Comparison of ENCODE assay signal across 1 cellular context in the genomic region with DNA sequence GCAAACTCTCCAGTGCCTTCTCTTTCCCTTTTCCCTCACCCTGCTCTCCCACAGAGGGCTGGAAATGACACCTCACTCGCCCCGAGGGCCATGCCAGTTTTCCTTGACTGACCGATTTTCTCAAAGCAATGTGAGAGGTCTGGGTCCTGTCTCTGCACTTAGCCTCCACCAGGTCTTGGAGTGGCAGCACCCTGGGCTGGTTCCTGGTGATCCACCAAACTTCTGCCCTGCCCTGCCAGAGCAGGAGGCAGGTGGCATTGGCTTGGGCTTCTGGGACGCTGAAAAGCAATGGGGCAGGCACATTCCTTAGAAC.
A peak's percentile ranks its signal among the peaks of the same experiment; 100 is the strongest.
TF ChIP-seq lines count a peak whose summit lies in the region.

No MANE protein-coding gene starts in this region.

TF ChIP-seq in HepG2, 621 proteins besides CTCF, POLR2A, EP300 and RAD21 (continued from another document):
- TF ChIP-seq, protein P1, sequence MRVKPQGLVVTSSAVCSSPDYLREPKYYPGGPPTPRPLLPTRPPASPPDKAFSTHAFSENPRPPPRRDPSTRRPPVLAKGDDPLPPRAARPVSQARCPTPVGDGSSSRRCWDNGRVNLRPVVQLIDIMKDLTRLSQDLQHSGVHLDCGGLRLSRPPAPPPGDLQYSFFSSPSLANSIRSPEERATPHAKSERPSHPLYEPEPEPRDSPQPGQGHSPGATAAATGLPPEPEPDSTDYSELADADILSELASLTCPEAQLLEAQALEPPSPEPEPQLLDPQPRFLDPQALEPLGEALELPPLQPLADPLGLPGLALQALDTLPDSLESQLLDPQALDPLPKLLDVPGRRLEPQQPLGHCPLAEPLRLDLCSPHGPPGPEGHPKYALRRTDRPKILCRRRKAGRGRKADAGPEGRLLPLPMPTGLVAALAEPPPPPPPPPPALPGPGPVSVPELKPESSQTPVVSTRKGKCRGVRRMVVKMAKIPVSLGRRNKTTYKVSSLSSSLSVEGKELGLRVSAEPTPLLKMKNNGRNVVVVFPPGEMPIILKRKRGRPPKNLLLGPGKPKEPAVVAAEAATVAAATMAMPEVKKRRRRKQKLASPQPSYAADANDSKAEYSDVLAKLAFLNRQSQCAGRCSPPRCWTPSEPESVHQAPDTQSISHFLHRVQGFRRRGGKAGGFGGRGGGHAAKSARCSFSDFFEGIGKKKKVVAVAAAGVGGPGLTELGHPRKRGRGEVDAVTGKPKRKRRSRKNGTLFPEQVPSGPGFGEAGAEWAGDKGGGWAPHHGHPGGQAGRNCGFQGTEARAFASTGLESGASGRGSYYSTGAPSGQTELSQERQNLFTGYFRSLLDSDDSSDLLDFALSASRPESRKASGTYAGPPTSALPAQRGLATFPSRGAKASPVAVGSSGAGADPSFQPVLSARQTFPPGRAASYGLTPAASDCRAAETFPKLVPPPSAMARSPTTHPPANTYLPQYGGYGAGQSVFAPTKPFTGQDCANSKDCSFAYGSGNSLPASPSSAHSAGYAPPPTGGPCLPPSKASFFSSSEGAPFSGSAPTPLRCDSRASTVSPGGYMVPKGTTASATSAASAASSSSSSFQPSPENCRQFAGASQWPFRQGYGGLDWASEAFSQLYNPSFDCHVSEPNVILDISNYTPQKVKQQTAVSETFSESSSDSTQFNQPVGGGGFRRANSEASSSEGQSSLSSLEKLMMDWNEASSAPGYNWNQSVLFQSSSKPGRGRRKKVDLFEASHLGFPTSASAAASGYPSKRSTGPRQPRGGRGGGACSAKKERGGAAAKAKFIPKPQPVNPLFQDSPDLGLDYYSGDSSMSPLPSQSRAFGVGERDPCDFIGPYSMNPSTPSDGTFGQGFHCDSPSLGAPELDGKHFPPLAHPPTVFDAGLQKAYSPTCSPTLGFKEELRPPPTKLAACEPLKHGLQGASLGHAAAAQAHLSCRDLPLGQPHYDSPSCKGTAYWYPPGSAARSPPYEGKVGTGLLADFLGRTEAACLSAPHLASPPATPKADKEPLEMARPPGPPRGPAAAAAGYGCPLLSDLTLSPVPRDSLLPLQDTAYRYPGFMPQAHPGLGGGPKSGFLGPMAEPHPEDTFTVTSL (CRISPR knock-in tag; IDR thresholded peaks at IDR 0.05; ENCODE audit: borderline replicate concordance) = no peak
- TF ChIP-seq ZNF329 (CRISPR knock-in tag; IDR thresholded peaks at IDR 0.05; ENCODE audit: low read depth) (no peak), ZNF124 (CRISPR knock-in tag; IDR thresholded peaks at IDR 0.05) (no peak), HHEX (CRISPR knock-in tag; IDR thresholded peaks at IDR 0.05) (no peak), HOXA7 (CRISPR knock-in tag; IDR thresholded peaks at IDR 0.05) (no peak), KLF13 (CRISPR knock-in tag; IDR thresholded peaks at IDR 0.05) (0 out of 2 replicates have a peak, but pooled peaks have one; percentile 2), NFKB2 (CRISPR knock-in tag; IDR thresholded peaks at IDR 0.05; ENCODE audit: borderline replicate concordance) (no peak), ZEB1 (IDR thresholded peaks at IDR 0.05; ENCODE audit: insufficient replicate concordance, low read depth) (no peak), BCL6 (CRISPR knock-in tag; IDR thresholded peaks at IDR 0.05) (no peak), HNRNPL (IDR thresholded peaks at IDR 0.05; ENCODE audit: low read depth, low read length) (0 out of 2 replicates have a peak, but pooled peaks have one; percentile 15), NONO (IDR thresholded peaks at IDR 0.05) (no peak), NONO (CRISPR knock-in tag; conservative IDR thresholded peaks at IDR 0.05) (no peak), ZNF232 (CRISPR knock-in tag; IDR thresholded peaks at IDR 0.05; ENCODE audit: borderline replicate concordance) (no peak), ZNF619 (CRISPR knock-in tag; IDR thresholded peaks at IDR 0.05) (no peak), ZNF567 (CRISPR knock-in tag; IDR thresholded peaks at IDR 0.05; ENCODE audit: borderline replicate concordance) (no peak), MBNL3 (CRISPR knock-in tag; conservative IDR thresholded peaks at IDR 0.05) (no peak), ZBTB8A (CRISPR knock-in tag; IDR thresholded peaks at IDR 0.05; ENCODE audit: borderline replicate concordance, low read depth) (no peak), ARHGAP35 (CRISPR knock-in tag; IDR thresholded peaks at IDR 0.05; ENCODE audit: borderline replicate concordance) (no peak), ZNF572 (CRISPR knock-in tag; IDR thresholded peaks at IDR 0.05) (no peak), ZNF160 (CRISPR knock-in tag; IDR thresholded peaks at IDR 0.05) (no peak), TARDBP (CRISPR knock-in tag; IDR thresholded peaks at IDR 0.05) (0 out of 2 replicates have a peak, but pooled peaks have one; percentile 17), ZNF350 (CRISPR knock-in tag; IDR thresholded peaks at IDR 0.05; ENCODE audit: borderline replicate concordance, low read depth) (0 out of 2 replicates have a peak, but pooled peaks have one; percentile 21), ZNF75D (CRISPR knock-in tag; IDR thresholded peaks at IDR 0.05; ENCODE audit: borderline replicate concordance) (no peak), ZNF264 (CRISPR knock-in tag; IDR thresholded peaks at IDR 0.05) (no peak), ZNF225 (CRISPR knock-in tag; IDR thresholded peaks at IDR 0.05) (0 out of 2 replicates have a peak, but pooled peaks have one; percentile 7), ZNF446 (CRISPR knock-in tag; IDR thresholded peaks at IDR 0.05) (no peak), ZFP41 (CRISPR knock-in tag; IDR thresholded peaks at IDR 0.05; ENCODE audit: borderline replicate concordance) (no peak)
- TF ChIP-seq, protein P2, sequence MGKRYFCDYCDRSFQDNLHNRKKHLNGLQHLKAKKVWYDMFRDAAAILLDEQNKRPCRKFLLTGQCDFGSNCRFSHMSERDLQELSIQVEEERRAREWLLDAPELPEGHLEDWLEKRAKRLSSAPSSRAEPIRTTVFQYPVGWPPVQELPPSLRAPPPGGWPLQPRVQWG (CRISPR knock-in tag; IDR thresholded peaks at IDR 0.05; ENCODE audit: borderline replicate concordance, low read depth) = no peak
- TF ChIP-seq, protein P3, sequence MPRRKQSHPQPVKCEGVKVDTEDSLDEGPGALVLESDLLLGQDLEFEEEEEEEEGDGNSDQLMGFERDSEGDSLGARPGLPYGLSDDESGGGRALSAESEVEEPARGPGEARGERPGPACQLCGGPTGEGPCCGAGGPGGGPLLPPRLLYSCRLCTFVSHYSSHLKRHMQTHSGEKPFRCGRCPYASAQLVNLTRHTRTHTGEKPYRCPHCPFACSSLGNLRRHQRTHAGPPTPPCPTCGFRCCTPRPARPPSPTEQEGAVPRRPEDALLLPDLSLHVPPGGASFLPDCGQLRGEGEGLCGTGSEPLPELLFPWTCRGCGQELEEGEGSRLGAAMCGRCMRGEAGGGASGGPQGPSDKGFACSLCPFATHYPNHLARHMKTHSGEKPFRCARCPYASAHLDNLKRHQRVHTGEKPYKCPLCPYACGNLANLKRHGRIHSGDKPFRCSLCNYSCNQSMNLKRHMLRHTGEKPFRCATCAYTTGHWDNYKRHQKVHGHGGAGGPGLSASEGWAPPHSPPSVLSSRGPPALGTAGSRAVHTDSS (CRISPR knock-in tag; conservative IDR thresholded peaks at IDR 0.05) = no peak
- TF ChIP-seq, protein P4, sequence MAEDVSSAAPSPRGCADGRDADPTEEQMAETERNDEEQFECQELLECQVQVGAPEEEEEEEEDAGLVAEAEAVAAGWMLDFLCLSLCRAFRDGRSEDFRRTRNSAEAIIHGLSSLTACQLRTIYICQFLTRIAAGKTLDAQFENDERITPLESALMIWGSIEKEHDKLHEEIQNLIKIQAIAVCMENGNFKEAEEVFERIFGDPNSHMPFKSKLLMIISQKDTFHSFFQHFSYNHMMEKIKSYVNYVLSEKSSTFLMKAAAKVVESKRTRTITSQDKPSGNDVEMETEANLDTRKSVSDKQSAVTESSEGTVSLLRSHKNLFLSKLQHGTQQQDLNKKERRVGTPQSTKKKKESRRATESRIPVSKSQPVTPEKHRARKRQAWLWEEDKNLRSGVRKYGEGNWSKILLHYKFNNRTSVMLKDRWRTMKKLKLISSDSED (CRISPR knock-in tag; IDR thresholded peaks at IDR 0.05) = no peak
- TF ChIP-seq, protein P5, sequence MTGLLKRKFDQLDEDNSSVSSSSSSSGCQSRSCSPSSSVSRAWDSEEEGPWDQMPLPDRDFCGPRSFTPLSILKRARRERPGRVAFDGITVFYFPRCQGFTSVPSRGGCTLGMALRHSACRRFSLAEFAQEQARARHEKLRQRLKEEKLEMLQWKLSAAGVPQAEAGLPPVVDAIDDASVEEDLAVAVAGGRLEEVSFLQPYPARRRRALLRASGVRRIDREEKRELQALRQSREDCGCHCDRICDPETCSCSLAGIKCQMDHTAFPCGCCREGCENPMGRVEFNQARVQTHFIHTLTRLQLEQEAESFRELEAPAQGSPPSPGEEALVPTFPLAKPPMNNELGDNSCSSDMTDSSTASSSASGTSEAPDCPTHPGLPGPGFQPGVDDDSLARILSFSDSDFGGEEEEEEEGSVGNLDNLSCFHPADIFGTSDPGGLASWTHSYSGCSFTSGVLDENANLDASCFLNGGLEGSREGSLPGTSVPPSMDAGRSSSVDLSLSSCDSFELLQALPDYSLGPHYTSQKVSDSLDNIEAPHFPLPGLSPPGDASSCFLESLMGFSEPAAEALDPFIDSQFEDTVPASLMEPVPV (CRISPR knock-in tag; IDR thresholded peaks at IDR 0.05) = 0 out of 2 replicates have a peak, but pooled peaks have one; percentile 28
- TF ChIP-seq, protein P6, sequence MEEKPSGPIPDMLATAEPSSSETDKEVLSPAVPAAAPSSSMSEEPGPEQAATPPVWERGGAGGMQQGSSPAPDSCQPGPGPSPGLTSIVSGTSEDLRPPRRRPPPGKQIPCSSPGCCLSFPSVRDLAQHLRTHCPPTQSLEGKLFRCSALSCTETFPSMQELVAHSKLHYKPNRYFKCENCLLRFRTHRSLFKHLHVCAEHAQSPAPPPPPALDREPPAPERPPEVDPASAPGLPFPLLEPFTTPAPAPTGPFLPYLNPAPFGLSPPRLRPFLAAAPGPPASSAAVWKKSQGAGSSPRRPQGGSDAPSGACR (CRISPR knock-in tag; IDR thresholded peaks at IDR 0.05) = 0 out of 2 replicates have a peak, but pooled peaks have one; percentile 17
TF ChIP-seq in HepG2: peak in this region for 8.
